ENCODE assay signal across 1 cellular context in the genomic region with DNA sequence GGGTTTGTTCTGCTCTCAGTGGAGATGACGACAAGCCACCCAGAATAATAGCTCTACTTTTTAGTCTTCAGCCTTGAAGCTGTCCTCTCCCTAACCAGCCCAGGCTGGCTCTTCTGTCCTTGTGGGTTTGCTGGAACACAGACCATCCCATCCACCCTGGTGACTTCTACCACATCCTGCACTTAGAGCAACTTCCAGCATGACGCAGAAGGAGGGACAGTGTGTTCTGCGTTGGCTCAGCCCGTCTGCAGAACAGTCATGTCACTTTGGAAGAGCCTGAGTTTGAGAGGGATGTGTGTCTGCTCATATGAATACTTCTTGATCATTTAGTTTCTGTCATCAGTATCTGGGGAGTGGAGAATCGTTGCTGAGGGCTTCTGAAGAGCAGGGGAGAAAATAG.
TF ChIP-seq lines count a peak whose summit lies in the region.

No MANE protein-coding gene starts in this region.

TF ChIP-seq in HepG2, 621 proteins besides CTCF, POLR2A, EP300 and RAD21:
- TF ChIP-seq SAP130 (CRISPR knock-in tag; IDR thresholded peaks at IDR 0.05; ENCODE audit: low read depth) (0 out of 2 replicates have a peak, but pooled peaks have one; percentile 4), TARDBP (CRISPR knock-in tag; IDR thresholded peaks at IDR 0.05) (no peak)
